14 cellular contexts compared by ENCODE assay signal in genomic region chr7:88141025-88141424, GRCh38.
DNase-seq lines count a peak whose midpoint lies in the region; TF ChIP-seq lines count a peak whose summit lies in the region.
"Had no signal": no experiment of that assay in that cellular context is flagged by ENCODE, and none has a peak within 500 bp of the region (broad histone marks: within the 10 kb centered on the region; RNA-seq: fewer than 3 reads in every experiment).

No MANE protein-coding gene starts in this region.

- TF ChIP-seq POLR2A in breast epithelium (IDR thresholded peaks at IDR 0.05), result no peak

- TF ChIP-seq CTCF in mammary epithelial cell (conservative IDR thresholded peaks at IDR 0.05 in 1 of 2, IDR thresholded peaks at IDR 0.05 in 1 of 2; ENCODE audit: extremely low read depth in 1 of 2, insufficient read depth in 1 of 2, low read depth in 1 of 2, low read length in 2 of 2), result no peak
- TF ChIP-seq CTCF in breast epithelium (IDR thresholded peaks at IDR 0.05), result no peak

- H3K4me3 ChIP-seq in mammary epithelial cell (replicated peaks in 1 of 3; ENCODE audit: insufficient read depth in 1 of 3, low read depth in 2 of 3, low read length in 3 of 3), result no peak overlapping the region
- H3K4me3 ChIP-seq in breast epithelium, result no peak overlapping the region
- H3K4me3 ChIP-seq in mesendoderm (ENCODE audit: low read length), result no peak overlapping the region
- H3K4me3 ChIP-seq: SJCRH30 had no signal

- H3K56ac ChIP-seq in mesendoderm (ENCODE audit: low read length), result no peak overlapping the region

- no peak overlapping the region for H3K18ac ChIP-seq in mesendoderm (ENCODE audit: low read length)

- H3K79me2 ChIP-seq in mammary epithelial cell (ENCODE audit: insufficient read depth, low read length) (no peaks in the 10 kb centered on the region), mesendoderm (ENCODE audit: control insufficient read depth, insufficient read depth, low read length) (no peaks in the 10 kb centered on the region)

- H2BK5ac ChIP-seq in mesendoderm (ENCODE audit: low read length), result no peak overlapping the region

- 0% methylated on average over 2 of the region's 2 CpGs for WGBS in mammary epithelial cell (ENCODE audit: low coverage, missing lambda C conversion rate)
- no CpG with 5 or more reads among the region's 2 CpGs for WGBS in mesendoderm (ENCODE audit: extremely low coverage, insufficient coverage, low lambda C conversion rate)

- H4K5ac ChIP-seq in mesendoderm (ENCODE audit: low read length), result no peak overlapping the region

- dilution Hi-C loops in mammary epithelial cell (cut with HindIII; ENCODE audit: low sequenced_read_pairs), result no loop called here

- H4K8ac ChIP-seq in mesendoderm (ENCODE audit: low read depth, low read length), result no peak overlapping the region

- intact Hi-C loops in mammary epithelial cell (cut with micrococcal nuclease), result no loop called here
- intact Hi-C loops in breast epithelium (cut with DNase I; ENCODE audit: low total_unique reads), result no loop called here

- H3K4me1 ChIP-seq in mammary epithelial cell (ENCODE audit: insufficient read depth, low read length), result no peaks in the 10 kb centered on the region
- H3K4me1 ChIP-seq in breast epithelium, result peaks cover 0 to 5% of the 10 kb centered on the region in 2 donors
- H3K4me1 ChIP-seq in mesendoderm (ENCODE audit: control insufficient read depth, low read depth, low read length), result no peaks in the 10 kb centered on the region
- H3K4me1 ChIP-seq: SJCRH30 had no signal

- H3K4ac ChIP-seq in mesendoderm (ENCODE audit: low read depth, low read length), result no peak overlapping the region

- H3K79me1 ChIP-seq in mesendoderm (ENCODE audit: low read length), result no peaks in the 10 kb centered on the region

- H2BK15ac ChIP-seq in mesendoderm (replicated peaks; ENCODE audit: low read depth), result no peak overlapping the region

- H3K36me3 ChIP-seq in mammary epithelial cell (ENCODE audit: insufficient read depth, low read length), result no peaks in the 10 kb centered on the region
- H3K36me3 ChIP-seq in breast epithelium, result no peaks in the 10 kb centered on the region
- no peaks in the 10 kb centered on the region for H3K36me3 ChIP-seq in mesendoderm (ENCODE audit: control insufficient read depth, insufficient read depth, low read length)
- H3K36me3 ChIP-seq: SJCRH30 had no signal

- H3K27me3 ChIP-seq in mammary epithelial cell (ENCODE audit: insufficient read depth, low read length) (no peaks in the 10 kb centered on the region), breast epithelium (no peaks in the 10 kb centered on the region), mesendoderm (ENCODE audit: insufficient read depth, low read length, poor library complexity) (no peaks in the 10 kb centered on the region)
- H3K27me3 ChIP-seq: SJCRH30 had no signal

- H3K27ac ChIP-seq in mammary epithelial cell (ENCODE audit: insufficient read depth, low read depth, low read length) (no peak overlapping the region), breast epithelium (no peak overlapping the region), mesendoderm (ENCODE audit: low read depth, low read length) (no peak overlapping the region)
- H3K27ac ChIP-seq: SJCRH30 had no signal

- CTCF ChIA-PET in mammary epithelial cell (lab: Charles Lee; ENCODE audit: low non-redundant PET), result no interaction called here

- no peak overlapping the region for H2AK5ac ChIP-seq in mesendoderm (ENCODE audit: low read length)

- H3K23ac ChIP-seq in mesendoderm (ENCODE audit: low read length), result no peak overlapping the region

- H3K4me2 ChIP-seq in mammary epithelial cell (ENCODE audit: insufficient read depth, low read depth, low read length), result no peak overlapping the region
- no peak overlapping the region for H3K4me2 ChIP-seq in mesendoderm (ENCODE audit: low read length)

- H3K9ac ChIP-seq in mammary epithelial cell (ENCODE audit: insufficient read depth, low read length) (no peak overlapping the region), mesendoderm (ENCODE audit: low read length) (no peak overlapping the region)

- no TSS peak for BruUV-seq in mammary epithelial cell (replicated peaks; lab: Mats Ljungman, UMichigan)

- H4K20me1 ChIP-seq in mammary epithelial cell (ENCODE audit: insufficient read depth, low read length), result no peaks in the 10 kb centered on the region

- no peak overlapping the region for H2AFZ ChIP-seq in mammary epithelial cell (ENCODE audit: low read depth, low read length)

- no peaks in the 10 kb centered on the region for H3K9me3 ChIP-seq in mammary epithelial cell (replicated peaks; ENCODE audit: insufficient read depth, low read length)
- H3K9me3 ChIP-seq in breast epithelium, result no peaks in the 10 kb centered on the region
- H3K9me3 ChIP-seq: SJCRH30 had no signal

- in situ Hi-C loops in mammary epithelial cell (cut with MboI; ENCODE audit: low sequenced_read_pairs in 2 of 2), result no loop called here

- peak; percentile 5 for DNase-seq in mammary epithelial cell
- DNase-seq in breast epithelium (ENCODE audit: low spot score in 2 of 2), result no peak
- peak; percentile 61 for DNase-seq in astrocyte of the hippocampus (ENCODE audit: low read depth, low spot score)
- peak; percentile 95 for DNase-seq in mesendoderm
- no peak for DNase-seq in MV-4-11 (lab: John Stamatoyannopoulos, UW)
- DNase-seq in NCI-H524 treated with DMSO at 0.1 percent for 48 hours (lab: John Stamatoyannopoulos, UW), result no peak
- DNase-seq in HuH-7.5 (ENCODE audit: low spot score), result no peak
- DNase-seq in putamen (ENCODE audit: low spot score), result no peak
- DNase-seq: activated CD8-positive, alpha-beta memory T cell treated with anti-CD3 and anti-CD28 coated beads, Interleukin-2, amount 50 U/mL, for 48 hours; CD8-positive, alpha-beta memory T cell; left cardiac atrium; NCI-H2081 treated with DMSO at 0.1 percent for 48 hours; SJCRH30; stimulated activated naive CD4-positive, alpha-beta T cell treated with Interleukin-2 at 50 U/mL for 16 hours had no signal

- H2BK120ac ChIP-seq in mesendoderm (ENCODE audit: low read depth, low read length), result no peak overlapping the region

Comparison
In these comparisons a context has a peak if more than half of its experiments do, and no peak if none do; other contexts are left out.
1. DNase-seq: peak in mammary epithelial cell (single experiment), astrocyte of the hippocampus (single experiment) and mesendoderm (single experiment); none in breast epithelium (0 of 2), MV-4-11 (single experiment), NCI-H524 treated with DMSO at 0.1 percent for 48 hours (single experiment), HuH-7.5 (single experiment) and putamen (single experiment).